In genomic region chr10:3389093-3389492, GRCh38 we compare ENCODE assay signal across 18 cellular contexts.
"Had no signal": no experiment of that assay in that cellular context is flagged by ENCODE, and none has a peak within 500 bp of the region (broad histone marks: within the 10 kb centered on the region; RNA-seq: fewer than 3 reads in every experiment).

No MANE protein-coding gene starts in this region.

- H3K4me1 Mint-ChIP-seq: activated CD4-positive, alpha-beta T cell treated with anti-CD3 and anti-CD28 coated beads, Interleukin-2, amount 10 ng/mL, durations not matched to agents 7 days and 5 days had no signal

- H3K4me3 ChIP-seq: ascending aorta, sigmoid colon, upper lobe of left lung had no signal

- H3K27me3 ChIP-seq: ascending aorta, sigmoid colon, upper lobe of left lung had no signal

- ATAC-seq: activated CD8-positive, alpha-beta T cell treated with anti-CD3 and anti-CD28 coated beads, Interleukin-2, amount 10 ng/mL, durations not matched to agents 7 days and 5 days; activated naive CD4-positive, alpha-beta T cell treated with anti-CD3 and anti-CD28 coated beads, Interleukin-2, amount 50 U/mL, for 72 hours had no signal

- H3K27ac ChIP-seq: ascending aorta, sigmoid colon, upper lobe of left lung had no signal

- H3K4me1 ChIP-seq: ascending aorta, upper lobe of left lung had no signal

- H3K36me3 ChIP-seq: ascending aorta, sigmoid colon, upper lobe of left lung had no signal

- DNase-seq: activated CD4-positive, alpha-beta T cell treated with anti-CD3 and anti-CD28 coated beads, Interleukin-2, amount 10 ng/mL, durations not matched to agents 7 days and 5 days; activated CD4-positive, CD25-positive, alpha-beta regulatory T cell treated with anti-CD3 and anti-CD28 coated beads, Interleukin-2, amount 50 U/mL, for 72 hours; activated CD8-positive, alpha-beta T cell treated with anti-CD3 and anti-CD28 coated beads, Interleukin-2, amount 10 ng/mL, durations not matched to agents 7 days and 5 days; activated gamma-delta T cell; central memory CD4-positive, alpha-beta T cell; dermis blood vessel endothelial cell; effector CD8-positive, alpha-beta T cell; erythroblast; foreskin melanocyte; glutamatergic neuron; hippocampal formation; sigmoid colon; stimulated activated CD4-positive, alpha-beta T cell treated with anti-CD3 and anti-CD28 coated beads, Interleukin-4, amount 100 ng/mL, for 24 hours; stimulated activated naive CD4-positive, alpha-beta T cell treated with Interleukin-2 at 50 U/mL for 16 hours; upper lobe of left lung had no signal

- H3K27ac Mint-ChIP-seq: activated CD4-positive, alpha-beta T cell treated with anti-CD3 and anti-CD28 coated beads, Interleukin-2, amount 10 ng/mL, durations not matched to agents 7 days and 5 days; activated CD8-positive, alpha-beta T cell treated with anti-CD3 and anti-CD28 coated beads, Interleukin-2, amount 10 ng/mL, durations not matched to agents 7 days and 5 days; activated naive CD4-positive, alpha-beta T cell treated with anti-CD3 and anti-CD28 coated beads, Interleukin-2, amount 50 U/mL, for 72 hours; activated T-helper 1 cell treated with anti-CD3 and anti-CD28 coated beads, Interleukin-12 subunit alpha, Interleukin-12 subunit beta, Interleukin-2, Interleukin-4 antibody, amounts not matched to agents 30 ng/mL and 10 ng/mL and 1 ng/mL, durations not matched to agents 14 hours and 24 hours and 36 hours had no signal

- H3K4me3 Mint-ChIP-seq: activated CD4-positive, alpha-beta T cell treated with anti-CD3 and anti-CD28 coated beads, Interleukin-2, amount 10 ng/mL, durations not matched to agents 7 days and 5 days; activated CD8-positive, alpha-beta T cell treated with anti-CD3 and anti-CD28 coated beads, Interleukin-2, amount 10 ng/mL, durations not matched to agents 7 days and 5 days; activated T-helper 1 cell treated with anti-CD3 and anti-CD28 coated beads, Interleukin-12 subunit alpha, Interleukin-12 subunit beta, Interleukin-2, Interleukin-4 antibody, amounts not matched to agents 30 ng/mL and 10 ng/mL and 1 ng/mL, durations not matched to agents 14 hours and 24 hours and 36 hours had no signal
